Comparison of ENCODE assay signal across 1 cellular context in genomic region chr6:161838306-161839035, GRCh38.
TF ChIP-seq lines count a peak whose summit lies in the region.

No MANE protein-coding gene starts in this region.

TF ChIP-seq in HepG2, 621 proteins besides CTCF, POLR2A, EP300 and RAD21 (continued from another document and continues in another):
- TF ChIP-seq, protein P1, sequence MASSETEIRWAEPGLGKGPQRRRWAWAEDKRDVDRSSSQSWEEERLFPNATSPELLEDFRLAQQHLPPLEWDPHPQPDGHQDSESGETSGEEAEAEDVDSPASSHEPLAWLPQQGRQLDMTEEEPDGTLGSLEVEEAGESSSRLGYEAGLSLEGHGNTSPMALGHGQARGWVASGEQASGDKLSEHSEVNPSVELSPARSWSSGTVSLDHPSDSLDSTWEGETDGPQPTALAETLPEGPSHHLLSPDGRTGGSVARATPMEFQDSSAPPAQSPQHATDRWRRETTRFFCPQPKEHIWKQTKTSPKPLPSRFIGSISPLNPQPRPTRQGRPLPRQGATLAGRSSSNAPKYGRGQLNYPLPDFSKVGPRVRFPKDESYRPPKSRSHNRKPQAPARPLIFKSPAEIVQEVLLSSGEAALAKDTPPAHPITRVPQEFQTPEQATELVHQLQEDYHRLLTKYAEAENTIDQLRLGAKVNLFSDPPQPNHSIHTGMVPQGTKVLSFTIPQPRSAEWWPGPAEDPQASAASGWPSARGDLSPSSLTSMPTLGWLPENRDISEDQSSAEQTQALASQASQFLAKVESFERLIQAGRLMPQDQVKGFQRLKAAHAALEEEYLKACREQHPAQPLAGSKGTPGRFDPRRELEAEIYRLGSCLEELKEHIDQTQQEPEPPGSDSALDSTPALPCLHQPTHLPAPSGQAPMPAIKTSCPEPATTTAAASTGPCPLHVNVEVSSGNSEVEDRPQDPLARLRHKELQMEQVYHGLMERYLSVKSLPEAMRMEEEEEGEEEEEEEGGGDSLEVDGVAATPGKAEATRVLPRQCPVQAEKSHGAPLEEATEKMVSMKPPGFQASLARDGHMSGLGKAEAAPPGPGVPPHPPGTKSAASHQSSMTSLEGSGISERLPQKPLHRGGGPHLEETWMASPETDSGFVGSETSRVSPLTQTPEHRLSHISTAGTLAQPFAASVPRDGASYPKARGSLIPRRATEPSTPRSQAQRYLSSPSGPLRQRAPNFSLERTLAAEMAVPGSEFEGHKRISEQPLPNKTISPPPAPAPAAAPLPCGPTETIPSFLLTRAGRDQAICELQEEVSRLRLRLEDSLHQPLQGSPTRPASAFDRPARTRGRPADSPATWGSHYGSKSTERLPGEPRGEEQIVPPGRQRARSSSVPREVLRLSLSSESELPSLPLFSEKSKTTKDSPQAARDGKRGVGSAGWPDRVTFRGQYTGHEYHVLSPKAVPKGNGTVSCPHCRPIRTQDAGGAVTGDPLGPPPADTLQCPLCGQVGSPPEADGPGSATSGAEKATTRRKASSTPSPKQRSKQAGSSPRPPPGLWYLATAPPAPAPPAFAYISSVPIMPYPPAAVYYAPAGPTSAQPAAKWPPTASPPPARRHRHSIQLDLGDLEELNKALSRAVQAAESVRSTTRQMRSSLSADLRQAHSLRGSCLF (CRISPR knock-in tag; IDR thresholded peaks at IDR 0.05; ENCODE audit: borderline replicate concordance) = no peak
- TF ChIP-seq CC2D1A (CRISPR knock-in tag; IDR thresholded peaks at IDR 0.05) (no peak), HMG20B (CRISPR knock-in tag; conservative IDR thresholded peaks at IDR 0.05) (no peak), ZNF503 (CRISPR knock-in tag; IDR thresholded peaks at IDR 0.05) (no peak), RNF2 (conservative IDR thresholded peaks at IDR 0.05; ENCODE audit: low read depth) (0 out of 2 replicates have a peak, but pooled peaks have one; percentile 24), ZNF614 (CRISPR knock-in tag; IDR thresholded peaks at IDR 0.05; ENCODE audit: borderline replicate concordance) (no peak), ZFY (CRISPR knock-in tag; IDR thresholded peaks at IDR 0.05) (0 out of 2 replicates have a peak, but pooled peaks have one; percentile 29), HNF1A (IDR thresholded peaks at IDR 0.05; ENCODE audit: low read depth) (no peak), HNF1A (CRISPR knock-in tag; IDR thresholded peaks at IDR 0.05; ENCODE audit: borderline replicate concordance) (peak; percentile 48; the same call in 1 of the 2 replicates), SIN3B (IDR thresholded peaks at IDR 0.05; ENCODE audit: low read length) (no peak), ZNF253 (CRISPR knock-in tag; IDR thresholded peaks at IDR 0.05; ENCODE audit: borderline replicate concordance) (no peak), ZFP1 (CRISPR knock-in tag; IDR thresholded peaks at IDR 0.05) (no peak), ONECUT2 (CRISPR knock-in tag; IDR thresholded peaks at IDR 0.05) (no peak), MYPOP (CRISPR knock-in tag; IDR thresholded peaks at IDR 0.05) (no peak), SMAD9 (CRISPR knock-in tag; IDR thresholded peaks at IDR 0.05) (no peak), ZBTB38 (CRISPR knock-in tag; IDR thresholded peaks at IDR 0.05) (no peak), ARHGAP35 (CRISPR knock-in tag; IDR thresholded peaks at IDR 0.05; ENCODE audit: borderline replicate concordance) (no peak), REPIN1 (CRISPR knock-in tag; IDR thresholded peaks at IDR 0.05; ENCODE audit: borderline replicate concordance, low read depth) (0 out of 2 replicates have a peak, but pooled peaks have one; percentile 18), BRF2 (CRISPR knock-in tag; IDR thresholded peaks at IDR 0.05) (no peak), ZNF101 (CRISPR knock-in tag; IDR thresholded peaks at IDR 0.05; ENCODE audit: borderline replicate concordance, low read depth) (no peak), ZBTB7B (CRISPR knock-in tag; IDR thresholded peaks at IDR 0.05) (no peak), SAP130 (CRISPR knock-in tag; IDR thresholded peaks at IDR 0.05; ENCODE audit: low read depth) (peak; percentile 36; the same call in 1 of the 2 replicates), ZNF790 (CRISPR knock-in tag; IDR thresholded peaks at IDR 0.05; ENCODE audit: borderline replicate concordance) (no peak), PREB (CRISPR knock-in tag; IDR thresholded peaks at IDR 0.05) (no peak), MXD4 (CRISPR knock-in tag; IDR thresholded peaks at IDR 0.05) (no peak), ZNF530 (CRISPR knock-in tag; IDR thresholded peaks at IDR 0.05; ENCODE audit: low read depth) (no peak), RFX5 (IDR thresholded peaks at IDR 0.05; ENCODE audit: low read depth, low read length) (no peak), CHD2 (IDR thresholded peaks at IDR 0.05; ENCODE audit: low read depth, low read length) (no peak), NFE2L1 (CRISPR knock-in tag; IDR thresholded peaks at IDR 0.05; ENCODE audit: borderline replicate concordance) (no peak), FOXP1 (IDR thresholded peaks at IDR 0.05) (no peak), FOXP1 (CRISPR knock-in tag; IDR thresholded peaks at IDR 0.05) (no peak), CCDC6 (CRISPR knock-in tag; IDR thresholded peaks at IDR 0.05) (no peak), ZBTB20 (CRISPR knock-in tag; IDR thresholded peaks at IDR 0.05; ENCODE audit: borderline replicate concordance, low read depth) (no peak), PITX1 (CRISPR knock-in tag; IDR thresholded peaks at IDR 0.05) (peak; percentile 42; the same call in 1 of the 2 replicates), TIGD3 (CRISPR knock-in tag; IDR thresholded peaks at IDR 0.05; ENCODE audit: borderline replicate concordance) (no peak), ZNF83 (CRISPR knock-in tag; IDR thresholded peaks at IDR 0.05; ENCODE audit: borderline replicate concordance) (no peak), ELF1 (CRISPR knock-in tag; IDR thresholded peaks at IDR 0.05) (no peak), ZFYVE20 (CRISPR knock-in tag; IDR thresholded peaks at IDR 0.05; ENCODE audit: borderline replicate concordance, low read depth) (no peak), RBFOX2 (IDR thresholded peaks at IDR 0.05; ENCODE audit: low read depth, low read length) (no peak), THAP8 (CRISPR knock-in tag; IDR thresholded peaks at IDR 0.05; ENCODE audit: borderline replicate concordance) (no peak), TRAFD1 (CRISPR knock-in tag; IDR thresholded peaks at IDR 0.05; ENCODE audit: borderline replicate concordance) (no peak)
- TF ChIP-seq, protein P2, sequence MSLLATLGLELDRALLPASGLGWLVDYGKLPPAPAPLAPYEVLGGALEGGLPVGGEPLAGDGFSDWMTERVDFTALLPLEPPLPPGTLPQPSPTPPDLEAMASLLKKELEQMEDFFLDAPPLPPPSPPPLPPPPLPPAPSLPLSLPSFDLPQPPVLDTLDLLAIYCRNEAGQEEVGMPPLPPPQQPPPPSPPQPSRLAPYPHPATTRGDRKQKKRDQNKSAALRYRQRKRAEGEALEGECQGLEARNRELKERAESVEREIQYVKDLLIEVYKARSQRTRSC (CRISPR knock-in tag; IDR thresholded peaks at IDR 0.05; ENCODE audit: low read depth) = no peak
- TF ChIP-seq, protein P3, sequence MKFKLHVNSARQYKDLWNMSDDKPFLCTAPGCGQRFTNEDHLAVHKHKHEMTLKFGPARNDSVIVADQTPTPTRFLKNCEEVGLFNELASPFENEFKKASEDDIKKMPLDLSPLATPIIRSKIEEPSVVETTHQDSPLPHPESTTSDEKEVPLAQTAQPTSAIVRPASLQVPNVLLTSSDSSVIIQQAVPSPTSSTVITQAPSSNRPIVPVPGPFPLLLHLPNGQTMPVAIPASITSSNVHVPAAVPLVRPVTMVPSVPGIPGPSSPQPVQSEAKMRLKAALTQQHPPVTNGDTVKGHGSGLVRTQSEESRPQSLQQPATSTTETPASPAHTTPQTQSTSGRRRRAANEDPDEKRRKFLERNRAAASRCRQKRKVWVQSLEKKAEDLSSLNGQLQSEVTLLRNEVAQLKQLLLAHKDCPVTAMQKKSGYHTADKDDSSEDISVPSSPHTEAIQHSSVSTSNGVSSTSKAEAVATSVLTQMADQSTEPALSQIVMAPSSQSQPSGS (CRISPR knock-in tag; IDR thresholded peaks at IDR 0.05) = no peak
